8 cellular contexts compared by ENCODE assay signal in the genomic region with DNA sequence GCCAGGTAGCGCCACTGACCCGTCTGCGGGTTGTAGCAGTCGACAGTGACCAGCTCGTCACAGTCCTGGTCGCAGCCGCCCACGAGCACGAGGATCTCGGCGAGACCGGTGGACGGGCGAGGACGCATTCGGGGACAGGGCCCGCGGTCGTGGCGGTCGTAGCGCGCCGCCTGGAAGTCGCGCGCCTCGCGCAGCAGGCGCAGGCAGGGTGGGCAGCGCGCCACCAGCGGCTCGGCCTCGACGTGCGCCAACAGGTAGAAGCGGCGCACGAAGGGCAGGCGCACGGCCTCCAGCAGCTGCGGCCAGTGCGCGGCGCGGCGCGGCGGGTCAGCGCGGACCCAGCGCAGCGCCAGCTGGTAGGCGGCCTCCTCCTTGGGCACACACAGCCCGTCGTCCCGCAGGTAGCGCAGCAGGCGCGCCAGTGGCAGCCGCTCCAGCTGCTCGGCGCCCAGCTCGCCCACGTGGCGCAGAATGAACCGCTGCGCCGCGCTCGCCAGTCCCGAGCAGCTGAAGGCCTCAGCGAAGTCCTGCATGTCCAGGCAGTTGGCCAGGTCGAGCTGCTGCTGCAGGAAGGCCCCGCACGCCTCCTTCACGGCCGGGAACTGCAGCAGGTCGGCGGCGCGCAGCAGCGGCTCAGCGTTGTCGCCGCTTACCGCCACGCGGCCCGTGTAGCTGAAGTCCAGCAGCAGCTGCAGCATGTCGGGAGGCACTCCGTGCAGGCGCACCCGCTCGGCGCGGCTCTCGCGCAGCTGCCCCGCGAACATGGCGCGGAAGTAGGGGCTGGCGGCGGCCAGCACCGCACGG. TPM values are rescaled to one million over a fixed set of nuclear protein-coding genes. Genes with fewer than 3 reads are reported as not detected.
A peak's percentile ranks its signal among the peaks of the same experiment; 100 is the strongest.
DNase-seq lines count a peak whose midpoint lies in the region; ATAC-seq and TF ChIP-seq lines count a peak whose summit lies in the region.

No MANE protein-coding gene starts in this region.

- H3K36me3 Mint-ChIP-seq in nephron progenitor cell (ENCODE audit: low read depth): peaks cover 4% of the 10 kb centered on the region

- H3K9ac ChIP-seq in ES-I3 (ENCODE audit: low read depth, low read length): peak overlapping the region; percentile 92

- H3K27ac Mint-ChIP-seq in nephron progenitor cell: no peak overlapping the region

- peaks cover 2% of the 10 kb centered on the region for H3K27me3 Mint-ChIP-seq in nephron progenitor cell (ENCODE audit: low read depth, poor library complexity)

- TF ChIP-seq CTCF in fibroblast of the aortic adventitia (IDR thresholded peaks at IDR 0.05; ENCODE audit: insufficient read depth, low read length) (no peak), nephron progenitor cell (IDR thresholded peaks at IDR 0.05) (no peak)

- no peak for TF ChIP-seq RAD21 in Ishikawa (IDR thresholded peaks at IDR 0.05; ENCODE audit: low read depth)

- H3K36me3 ChIP-seq in ES-I3 (ENCODE audit: insufficient read depth, low read length): no peaks in the 10 kb centered on the region; the same call in 1 of the 2 replicates

- peak; percentile 9 for ATAC-seq in GM21515 (IDR thresholded peaks at IDR 0.05; ENCODE audit: unreplicated experiment)

- H3K4me3 Mint-ChIP-seq in nephron progenitor cell: peak overlapping the region; percentile 90

- peak overlapping the region; percentile 99 for H3K4me3 ChIP-seq in fibroblast of the aortic adventitia (ENCODE audit: low read depth, low read length)

- no peaks in the 10 kb centered on the region for H3K9me3 ChIP-seq in ES-I3 (ENCODE audit: control insufficient read depth, insufficient read depth, low read length)

- H3K4me1 Mint-ChIP-seq in nephron progenitor cell: peaks cover 67% of the 10 kb centered on the region

- H3K9me3 Mint-ChIP-seq in nephron progenitor cell: no peaks in the 10 kb centered on the region

- peak; percentile 38 for DNase-seq in activated CD8-positive, alpha-beta memory T cell treated with anti-CD3 and anti-CD28 coated beads, Interleukin-2, amount 50 U/mL, for 4 hours
- DNase-seq in fibroblast of the aortic adventitia (ENCODE audit: low read depth) (peak; percentile 56), nephron progenitor cell (peak; percentile 44), dedifferentiated amniotic fluid mesenchymal stem cell (ENCODE audit: extremely low spot score) (no peak), A172 (ENCODE audit: low spot score) (no peak)

- TF ChIP-seq EP300 in Ishikawa (IDR thresholded peaks at IDR 0.05; ENCODE audit: borderline replicate concordance): peak; percentile 23; the same call in 1 of the 2 replicates

- H3K4me1 ChIP-seq in ES-I3 (ENCODE audit: insufficient read depth, low read length): no peaks in the 10 kb centered on the region

TF ChIP-seq in Ishikawa, 13 proteins besides CTCF, POLR2A, EP300 and RAD21:
- TF ChIP-seq USF1 (IDR thresholded peaks at IDR 0.05) (peak; percentile 42; the same call in 1 of the 2 replicates), NFIC (IDR thresholded peaks at IDR 0.05) (peak; percentile 54; the same call in 1 of the 2 replicates), REST (IDR thresholded peaks at IDR 0.05; ENCODE audit: low read depth) (no peak; the same call in 1 of the 2 replicates), TAF1 (IDR thresholded peaks at IDR 0.05; ENCODE audit: low read depth) (no peak), TCF12 (IDR thresholded peaks at IDR 0.05; ENCODE audit: low read depth) (peak; percentile 59), TEAD4 (IDR thresholded peaks at IDR 0.05) (no peak; the same call in 1 of the 2 replicates), YY1 (IDR thresholded peaks at IDR 0.05; ENCODE audit: low read depth) (no peak; the same call in 1 of the 2 replicates), EGR1 (IDR thresholded peaks at IDR 0.05) (no peak), ZBTB7A (IDR thresholded peaks at IDR 0.05; ENCODE audit: low read depth) (peak; percentile 21; the same call in 1 of the 2 replicates), CEBPB (IDR thresholded peaks at IDR 0.05) (no peak), FOXM1 (IDR thresholded peaks at IDR 0.05; ENCODE audit: borderline replicate concordance, low read depth) (no peak), CREB1 (IDR thresholded peaks at IDR 0.05; ENCODE audit: low read depth) (no peak), MAX (IDR thresholded peaks at IDR 0.05) (peak; percentile 90)
TF ChIP-seq in Ishikawa: peak in this region for 5.

RNA-seq across cellular contexts. Expression of gene KLHL21, which starts 0.6 kb away (rescaled TPM):
- 40.8 and 78.4 TPM in 2 replicates for total RNA-seq in fibroblast of the aortic adventitia (ENCODE audit: low replicate concordance)
- 16.0 and 18.2 TPM in 2 replicates for total RNA-seq in A172 (2014; rRNA removed; shearing (Covaris generic))

RNA-seq across cellular contexts. Expression of gene PHF13, which starts 11.5 kb away (rescaled TPM):
- total RNA-seq in fibroblast of the aortic adventitia (ENCODE audit: low replicate concordance): 14.7 and 24.3 TPM in 2 replicates
- 6.2 and 8.4 TPM in 2 replicates for total RNA-seq in A172 (2014; rRNA removed; shearing (Covaris generic))

RNA-seq across cellular contexts. Expression of gene ZBTB48, which starts 22.3 kb away (rescaled TPM):
- total RNA-seq in fibroblast of the aortic adventitia (ENCODE audit: low replicate concordance): 7.7 and 26.4 TPM in 2 replicates
- 7.6 and 12.6 TPM in 2 replicates for total RNA-seq in A172 (2014; rRNA removed; shearing (Covaris generic))

RNA-seq across cellular contexts. Expression of gene THAP3, which starts 22.6 kb away (rescaled TPM):
- 9.2 and 11.3 TPM in 2 replicates for total RNA-seq in fibroblast of the aortic adventitia (ENCODE audit: low replicate concordance)
- total RNA-seq in A172 (2014; rRNA removed; shearing (Covaris generic)): 18.1 and 21.3 TPM in 2 replicates

RNA-seq across cellular contexts. Expression of gene TAS1R1, which starts 47.0 kb away (rescaled TPM):
- not detected in 2 replicates for total RNA-seq in fibroblast of the aortic adventitia (ENCODE audit: low replicate concordance)
- total RNA-seq in A172 (2014; rRNA removed; shearing (Covaris generic)): not detected in 2 replicates

Comparison
In these comparisons a context has a peak if more than half of its experiments do, and no peak if none do; other contexts are left out.
1. DNase-seq: peak in activated CD8-positive, alpha-beta memory T cell treated with anti-CD3 and anti-CD28 coated beads, Interleukin-2, amount 50 U/mL, for 4 hours (single experiment), fibroblast of the aortic adventitia (single experiment) and nephron progenitor cell (single experiment); none in dedifferentiated amniotic fluid mesenchymal stem cell (single experiment) and A172 (single experiment).